In the genomic region with DNA sequence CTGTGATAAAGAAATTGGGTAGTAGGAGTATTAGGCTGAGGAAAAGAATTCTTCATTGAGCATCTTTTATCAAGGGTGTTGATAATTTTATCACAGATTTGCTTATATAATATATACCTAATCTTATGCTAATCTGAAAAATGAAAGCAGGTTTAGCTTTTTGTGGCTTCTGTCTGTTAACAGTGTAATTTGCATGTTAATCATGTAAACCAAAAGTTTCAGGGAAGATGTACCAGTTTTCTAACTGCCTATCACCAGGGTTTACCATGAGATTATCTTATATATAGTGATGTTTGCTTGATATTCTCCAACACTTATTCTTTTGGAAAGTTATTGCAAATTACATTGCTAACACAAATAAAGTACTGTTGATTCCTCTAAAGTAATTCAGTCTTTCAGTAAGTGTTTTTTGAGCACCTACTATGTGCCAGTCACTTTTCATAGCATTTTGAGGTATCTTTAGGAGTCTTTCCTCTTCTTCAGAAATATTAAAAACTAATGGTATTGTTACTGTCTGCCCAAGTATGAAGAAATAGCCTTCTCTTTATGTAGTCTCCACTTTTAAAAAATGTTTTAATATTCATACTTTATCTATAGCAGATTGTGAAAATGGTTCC, we compare ENCODE assay signal across 22 cellular contexts.
"Had no signal": no experiment of that assay in that cellular context is flagged by ENCODE, and none has a peak within 500 bp of the region (broad histone marks: within the 10 kb centered on the region; RNA-seq: fewer than 3 reads in every experiment).

No MANE protein-coding gene starts in this region.

- H3K4me1 Mint-ChIP-seq: IgD-negative memory B cell had no signal

- H3K9ac ChIP-seq: SK-N-SH had no signal

- H3K27ac Mint-ChIP-seq: IgD-negative memory B cell had no signal

- H3K9me3 ChIP-seq: MG63, SK-N-SH had no signal

- H3K27me3 Mint-ChIP-seq: IgD-negative memory B cell had no signal

- H3K9me3 Mint-ChIP-seq: IgD-negative memory B cell had no signal

- H3K4me3 ChIP-seq: MG63 had no signal

- DNase-seq: KBM-7, MG63, NCI-H1092, NCI-H1105 treated with DMSO at 0.1 percent for 48 hours, NCI-H1417 treated with DMSO at 0.1 percent for 48 hours, NCI-H146, NCI-H1694 treated with DMSO at 0.1 percent for 48 hours, NCI-H1930, NCI-H2081, NCI-H2107, NCI-H226, NCI-H446, NCI-H510A, NCI-H524 treated with DMSO at 0.1 percent for 48 hours, NCI-H69, NCI-H774, RPMI8226, SHP77, SK-N-SH, SW 1271 had no signal

- H3K27me3 ChIP-seq: MG63 had no signal

- H3K4me2 ChIP-seq: SK-N-SH had no signal

- FAIRE-seq: RCC 7860 had no signal

- H3K4me3 Mint-ChIP-seq: IgD-negative memory B cell had no signal
